1 cellular context compared by ENCODE assay signal in genomic region chr10:71963756-71964668, GRCh38.
TF ChIP-seq lines count a peak whose summit lies in the region.

Gene CHST3 (plus strand): TSS chr10:71964395. CDS start chr10:72005843, 41,448 bp downstream.

TF ChIP-seq in HepG2, 621 proteins besides CTCF, POLR2A, EP300 and RAD21 (continued from another document and continues in another):
- TF ChIP-seq ZNF281 (CRISPR knock-in tag; IDR thresholded peaks at IDR 0.05; ENCODE audit: borderline replicate concordance) (no peak), RBM39 (IDR thresholded peaks at IDR 0.05; ENCODE audit: low read depth, low read length, poor library complexity, severe bottlenecking) (peak; percentile 58), KDM5B (CRISPR knock-in tag; IDR thresholded peaks at IDR 0.05; ENCODE audit: borderline replicate concordance) (no peak; the same call in 1 of the 2 replicates), ZNF367 (CRISPR knock-in tag; IDR thresholded peaks at IDR 0.05; ENCODE audit: borderline replicate concordance) (no peak), KAT7 (CRISPR knock-in tag; IDR thresholded peaks at IDR 0.05; ENCODE audit: borderline replicate concordance) (peak; percentile 73), TBP (CRISPR knock-in tag; IDR thresholded peaks at IDR 0.05) (no peak), U2AF1 (optimal IDR thresholded peaks at IDR 0.05; ENCODE audit: low read depth, low read length) (no peak), REL (CRISPR knock-in tag; conservative IDR thresholded peaks at IDR 0.05) (no peak), AGO2 (optimal IDR thresholded peaks at IDR 0.05; ENCODE audit: low read depth, low read length) (peak; percentile 4), TOE1 (CRISPR knock-in tag; IDR thresholded peaks at IDR 0.05) (0 out of 2 replicates have a peak, but pooled peaks have one; percentile 47), CBFB (CRISPR knock-in tag; IDR thresholded peaks at IDR 0.05) (no peak), ETS1 (CRISPR knock-in tag; IDR thresholded peaks at IDR 0.05) (no peak), BRCA1 (CRISPR knock-in tag; IDR thresholded peaks at IDR 0.05) (no peak), ZFP91 (CRISPR knock-in tag; IDR thresholded peaks at IDR 0.05; ENCODE audit: borderline replicate concordance) (0 out of 2 replicates have a peak, but pooled peaks have one; percentile 62), DMAP1 (CRISPR knock-in tag; IDR thresholded peaks at IDR 0.05) (0 out of 2 replicates have a peak, but pooled peaks have one; percentile 28), NR1H2 (CRISPR knock-in tag; IDR thresholded peaks at IDR 0.05; ENCODE audit: borderline replicate concordance, low read depth) (no peak), KLF13 (CRISPR knock-in tag; IDR thresholded peaks at IDR 0.05) (no peak), ZNF343 (CRISPR knock-in tag; IDR thresholded peaks at IDR 0.05) (no peak), FOXA3 (CRISPR knock-in tag; IDR thresholded peaks at IDR 0.05) (no peak), STAG1 (CRISPR knock-in tag; IDR thresholded peaks at IDR 0.05) (0 out of 2 replicates have a peak, but pooled peaks have one; percentile 9), NR3C1 (CRISPR knock-in tag; IDR thresholded peaks at IDR 0.05) (no peak), ZNF234 (CRISPR knock-in tag; conservative IDR thresholded peaks at IDR 0.05) (no peak), MTA1 (CRISPR knock-in tag; IDR thresholded peaks at IDR 0.05; ENCODE audit: borderline replicate concordance) (no peak), ARNT (IDR thresholded peaks at IDR 0.05) (no peak), HHEX (CRISPR knock-in tag; IDR thresholded peaks at IDR 0.05) (no peak), ZFP1 (CRISPR knock-in tag; IDR thresholded peaks at IDR 0.05) (no peak), ADNP (CRISPR knock-in tag; IDR thresholded peaks at IDR 0.05) (no peak), NCOA2 (CRISPR knock-in tag; IDR thresholded peaks at IDR 0.05) (no peak), KLF6 (CRISPR knock-in tag; IDR thresholded peaks at IDR 0.05) (no peak), CHD2 (IDR thresholded peaks at IDR 0.05; ENCODE audit: low read depth, low read length) (no peak), ZNF512B (CRISPR knock-in tag; IDR thresholded peaks at IDR 0.05; ENCODE audit: borderline replicate concordance) (no peak), FOXK2 (IDR thresholded peaks at IDR 0.05) (no peak), ZNF143 (CRISPR knock-in tag; IDR thresholded peaks at IDR 0.05) (no peak), ZNF841 (CRISPR knock-in tag; IDR thresholded peaks at IDR 0.05; ENCODE audit: borderline replicate concordance) (0 out of 2 replicates have a peak, but pooled peaks have one; percentile 48), RFX3 (CRISPR knock-in tag; IDR thresholded peaks at IDR 0.05) (no peak), SP140L (CRISPR knock-in tag; IDR thresholded peaks at IDR 0.05; ENCODE audit: borderline replicate concordance) (no peak), FIP1L1 (IDR thresholded peaks at IDR 0.05; ENCODE audit: borderline replicate concordance, insufficient read depth, low read depth, low read length) (no peak), PITX1 (CRISPR knock-in tag; IDR thresholded peaks at IDR 0.05) (no peak), PAWR (CRISPR knock-in tag; IDR thresholded peaks at IDR 0.05; ENCODE audit: borderline replicate concordance) (no peak)
- TF ChIP-seq, protein P1, sequence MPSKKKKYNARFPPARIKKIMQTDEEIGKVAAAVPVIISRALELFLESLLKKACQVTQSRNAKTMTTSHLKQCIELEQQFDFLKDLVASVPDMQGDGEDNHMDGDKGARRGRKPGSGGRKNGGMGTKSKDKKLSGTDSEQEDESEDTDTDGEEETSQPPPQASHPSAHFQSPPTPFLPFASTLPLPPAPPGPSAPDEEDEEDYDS (CRISPR knock-in tag; IDR thresholded peaks at IDR 0.05) = peak; percentile 10; the same call in 1 of the 2 replicates
- TF ChIP-seq, protein P2, sequence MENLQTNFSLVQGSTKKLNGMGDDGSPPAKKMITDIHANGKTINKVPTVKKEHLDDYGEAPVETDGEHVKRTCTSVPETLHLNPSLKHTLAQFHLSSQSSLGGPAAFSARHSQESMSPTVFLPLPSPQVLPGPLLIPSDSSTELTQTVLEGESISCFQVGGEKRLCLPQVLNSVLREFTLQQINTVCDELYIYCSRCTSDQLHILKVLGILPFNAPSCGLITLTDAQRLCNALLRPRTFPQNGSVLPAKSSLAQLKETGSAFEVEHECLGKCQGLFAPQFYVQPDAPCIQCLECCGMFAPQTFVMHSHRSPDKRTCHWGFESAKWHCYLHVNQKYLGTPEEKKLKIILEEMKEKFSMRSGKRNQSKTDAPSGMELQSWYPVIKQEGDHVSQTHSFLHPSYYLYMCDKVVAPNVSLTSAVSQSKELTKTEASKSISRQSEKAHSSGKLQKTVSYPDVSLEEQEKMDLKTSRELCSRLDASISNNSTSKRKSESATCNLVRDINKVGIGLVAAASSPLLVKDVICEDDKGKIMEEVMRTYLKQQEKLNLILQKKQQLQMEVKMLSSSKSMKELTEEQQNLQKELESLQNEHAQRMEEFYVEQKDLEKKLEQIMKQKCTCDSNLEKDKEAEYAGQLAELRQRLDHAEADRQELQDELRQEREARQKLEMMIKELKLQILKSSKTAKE (CRISPR knock-in tag; IDR thresholded peaks at IDR 0.05; ENCODE audit: borderline replicate concordance) = no peak
- TF ChIP-seq, protein P3, sequence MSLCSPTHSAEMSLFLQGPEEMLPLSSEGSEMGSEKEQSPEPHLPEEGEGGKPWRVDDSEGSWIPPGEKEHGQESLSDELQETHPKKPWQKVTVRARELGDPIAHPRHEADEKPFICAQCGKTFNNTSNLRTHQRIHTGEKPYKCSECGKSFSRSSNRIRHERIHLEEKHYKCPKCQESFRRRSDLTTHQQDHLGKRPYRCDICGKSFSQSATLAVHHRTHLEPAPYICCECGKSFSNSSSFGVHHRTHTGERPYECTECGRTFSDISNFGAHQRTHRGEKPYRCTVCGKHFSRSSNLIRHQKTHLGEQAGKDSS (CRISPR knock-in tag; IDR thresholded peaks at IDR 0.05; ENCODE audit: borderline replicate concordance, low read depth) = no peak; the same call in 1 of the 2 replicates
- TF ChIP-seq, protein P4, sequence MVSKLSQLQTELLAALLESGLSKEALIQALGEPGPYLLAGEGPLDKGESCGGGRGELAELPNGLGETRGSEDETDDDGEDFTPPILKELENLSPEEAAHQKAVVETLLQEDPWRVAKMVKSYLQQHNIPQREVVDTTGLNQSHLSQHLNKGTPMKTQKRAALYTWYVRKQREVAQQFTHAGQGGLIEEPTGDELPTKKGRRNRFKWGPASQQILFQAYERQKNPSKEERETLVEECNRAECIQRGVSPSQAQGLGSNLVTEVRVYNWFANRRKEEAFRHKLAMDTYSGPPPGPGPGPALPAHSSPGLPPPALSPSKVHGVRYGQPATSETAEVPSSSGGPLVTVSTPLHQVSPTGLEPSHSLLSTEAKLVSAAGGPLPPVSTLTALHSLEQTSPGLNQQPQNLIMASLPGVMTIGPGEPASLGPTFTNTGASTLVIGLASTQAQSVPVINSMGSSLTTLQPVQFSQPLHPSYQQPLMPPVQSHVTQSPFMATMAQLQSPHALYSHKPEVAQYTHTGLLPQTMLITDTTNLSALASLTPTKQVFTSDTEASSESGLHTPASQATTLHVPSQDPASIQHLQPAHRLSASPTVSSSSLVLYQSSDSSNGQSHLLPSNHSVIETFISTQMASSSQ (IDR thresholded peaks at IDR 0.05; ENCODE audit: low read depth) = no peak
- TF ChIP-seq, protein P4 (CRISPR knock-in tag; IDR thresholded peaks at IDR 0.05; ENCODE audit: borderline replicate concordance) = no peak
- TF ChIP-seq, protein P5, sequence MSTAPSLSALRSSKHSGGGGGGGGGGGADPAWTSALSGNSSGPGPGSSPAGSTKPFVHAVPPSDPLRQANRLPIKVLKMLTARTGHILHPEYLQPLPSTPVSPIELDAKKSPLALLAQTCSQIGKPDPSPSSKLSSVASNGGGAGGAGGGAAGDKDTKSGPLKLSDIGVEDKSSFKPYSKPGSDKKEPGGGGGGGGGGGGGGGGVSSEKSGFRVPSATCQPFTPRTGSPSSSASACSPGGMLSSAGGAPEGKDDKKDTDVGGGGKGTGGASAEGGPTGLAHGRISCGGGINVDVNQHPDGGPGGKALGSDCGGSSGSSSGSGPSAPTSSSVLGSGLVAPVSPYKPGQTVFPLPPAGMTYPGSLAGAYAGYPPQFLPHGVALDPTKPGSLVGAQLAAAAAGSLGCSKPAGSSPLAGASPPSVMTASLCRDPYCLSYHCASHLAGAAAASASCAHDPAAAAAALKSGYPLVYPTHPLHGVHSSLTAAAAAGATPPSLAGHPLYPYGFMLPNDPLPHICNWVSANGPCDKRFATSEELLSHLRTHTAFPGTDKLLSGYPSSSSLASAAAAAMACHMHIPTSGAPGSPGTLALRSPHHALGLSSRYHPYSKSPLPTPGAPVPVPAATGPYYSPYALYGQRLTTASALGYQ (CRISPR knock-in tag; IDR thresholded peaks at IDR 0.05) = no peak
